13 cellular contexts compared by ENCODE assay signal in genomic region chr2:84858123-84858522, GRCh38. TPM values are rescaled to one million over a fixed set of nuclear protein-coding genes. Genes with fewer than 3 reads are reported as not detected.
A peak's percentile ranks its signal among the peaks of the same experiment; 100 is the strongest.
DNase-seq lines count a peak whose midpoint lies in the region; ATAC-seq and TF ChIP-seq lines count a peak whose summit lies in the region.
"Had no signal": no experiment of that assay in that cellular context is flagged by ENCODE, and none has a peak within 500 bp of the region (broad histone marks: within the 10 kb centered on the region; RNA-seq: fewer than 3 reads in every experiment).

No MANE protein-coding gene starts in this region.

- H3K36me3 ChIP-seq in A673 (ENCODE audit: insufficient read depth, low read length, poor library complexity, severe bottlenecking) (no peaks in the 10 kb centered on the region), Panc1 (ENCODE audit: control insufficient read depth, insufficient read depth, low read length) (no peaks in the 10 kb centered on the region)
- no peaks in the 10 kb centered on the region for H3K36me3 ChIP-seq in CD4-positive, alpha-beta memory T cell (ENCODE audit: insufficient read depth, low read length)

- in situ Hi-C loops in Panc1 (cut with HindIII; ENCODE audit: low pct_unique_long_range_greater_than_20kb, low sequenced_read_pairs) = no loop called here

- DNase-seq in A673 (ENCODE audit: low spot score) (no peak), Panc1 (ENCODE audit: low read depth, low spot score) (no peak), fibroblast of mammary gland (ENCODE audit: low read depth) (no peak), head of caudate nucleus (no peak), GM10266 (ENCODE audit: extremely low spot score) (no peak), NCI-H146 (lab: John Stamatoyannopoulos, UW) (no peak)
- no peak for DNase-seq in CD4-positive, alpha-beta memory T cell
- DNase-seq: GDM1; glutamatergic neuron; NCI-H1436 treated with DMSO at 0.1 percent for 48 hours; stimulated activated CD4-positive, alpha-beta T cell treated with anti-CD3 and anti-CD28 coated beads, Interleukin-15, amount 100 ng/mL, for 24 hours had no signal

- H3K36me3 Mint-ChIP-seq in CD4-positive, alpha-beta memory T cell = peaks cover 44 to 58% of the 10 kb centered on the region in 2 donors

- ATAC-seq in Panc1 (no peak), GM21717 (IDR thresholded peaks at IDR 0.05; ENCODE audit: unreplicated experiment) (no peak)

- H3K9me3 ChIP-seq in A673 (ENCODE audit: low read depth, low read length, poor library complexity, severe bottlenecking) (no peaks in the 10 kb centered on the region), Panc1 (ENCODE audit: control insufficient read depth, insufficient read depth, low read depth, low read length) (no peaks in the 10 kb centered on the region)
- H3K9me3 ChIP-seq in CD4-positive, alpha-beta memory T cell (ENCODE audit: control insufficient read depth in 1 of 2, low read length in 2 of 2) = peaks cover 0 to under 1% of the 10 kb centered on the region in 2 donors

- H3K4me1 ChIP-seq in A673 (ENCODE audit: insufficient read depth, low read length, poor library complexity, severe bottlenecking) = no peaks in the 10 kb centered on the region
- H3K4me1 ChIP-seq in CD4-positive, alpha-beta memory T cell (ENCODE audit: insufficient read depth, low read length) = peaks cover 97% of the 10 kb centered on the region
- H3K4me1 ChIP-seq in Panc1 (ENCODE audit: control insufficient read depth, insufficient read depth, low read length) = no peaks in the 10 kb centered on the region

- BruUV-seq in A673 (replicated peaks; lab: Mats Ljungman, UMichigan) (no TSS peak), Panc1 (replicated peaks; lab: Mats Ljungman, UMichigan) (no TSS peak)

- H3K9me3 Mint-ChIP-seq in CD4-positive, alpha-beta memory T cell = peaks cover 0 to 5% (median 3%) of the 10 kb centered on the region in 8 donors

- peaks cover 5% of the 10 kb centered on the region for H3K27me3 ChIP-seq in A673 (replicated peaks; ENCODE audit: insufficient read depth, low read depth, low read length, poor library complexity)
- no peaks in the 10 kb centered on the region for H3K27me3 ChIP-seq in CD4-positive, alpha-beta memory T cell (ENCODE audit: insufficient read depth, low read length)
- no peaks in the 10 kb centered on the region for H3K27me3 ChIP-seq in Panc1 (ENCODE audit: control insufficient read depth, insufficient read depth, low read length)

- POLR2A ChIA-PET in A673 (lab: Charles Lee; ENCODE audit: low non-redundant PET) (no interaction called here), Panc1 (lab: Charles Lee) (no interaction called here)
- POLR2A ChIA-PET in CD4-positive, alpha-beta memory T cell (lab: Charles Lee; ENCODE audit: partially characterized antibody) = interaction anchor here (1.1 to 11.5 kb wide), 11 partner anchors 9 to 341 kb away, joined by 3 to 132 read pairs (median 11); partner anchors contain the start of genes TMSB10 and TRABD2A

- intact Hi-C loops in A673 (cut with micrococcal nuclease; ENCODE audit: unreplicated experiment) = loop anchor here (5.0 kb wide), 1 partner anchor 361 kb away; no protein-coding TSS in a partner anchor
- intact Hi-C loops in CD4-positive, alpha-beta memory T cell (cut with micrococcal nuclease) = loop anchor here (5.0 kb wide), 1 partner anchor 171 kb away; no protein-coding TSS in a partner anchor
- intact Hi-C loops in Panc1 (cut with micrococcal nuclease; ENCODE audit: unreplicated experiment) = no loop called here
- intact Hi-C loops in head of caudate nucleus (cut with DNase I) = no loop called here

- CTCF ChIA-PET in A673 (lab: Charles Lee) = no interaction called here
- CTCF ChIA-PET in CD4-positive, alpha-beta memory T cell (lab: Charles Lee; ENCODE audit: partially characterized antibody) = interaction anchor here (0.9 to 5.2 kb wide), 26 partner anchors 9 to 365 kb away, joined by 3 to 46 read pairs (median 5); no protein-coding TSS in a partner anchor
- CTCF ChIA-PET in Panc1 (lab: Charles Lee) = no interaction called here

- no peak overlapping the region for H3K4me3 ChIP-seq in A673 (ENCODE audit: low read depth, low read length, poor library complexity, severe bottlenecking)
- no peak overlapping the region for H3K4me3 ChIP-seq in CD4-positive, alpha-beta memory T cell (ENCODE audit: low read length in 2 of 2)
- H3K4me3 ChIP-seq in Panc1 (ENCODE audit: low read depth in 2 of 2, low read length in 2 of 2) = no peak overlapping the region
- no peak overlapping the region for H3K4me3 ChIP-seq in fibroblast of mammary gland (ENCODE audit: control insufficient read depth, low read depth, low read length)

- peak overlapping the region; percentile 83 to 97 (median 96) for H3K27ac Mint-ChIP-seq in CD4-positive, alpha-beta memory T cell

- H3K27ac ChIP-seq in A673 (ENCODE audit: low read depth, low read length, poor library complexity, severe bottlenecking) = no peak overlapping the region
- H3K27ac ChIP-seq in CD4-positive, alpha-beta memory T cell (ENCODE audit: low read depth, low read length) = peak overlapping the region; percentile 53
- no peak overlapping the region for H3K27ac ChIP-seq in Panc1 (ENCODE audit: low read length)
- H3K27ac ChIP-seq: RWPE1 had no signal

- peaks cover 81 to 97% (median 89%) of the 10 kb centered on the region in 4 donors for H3K4me1 Mint-ChIP-seq in CD4-positive, alpha-beta memory T cell

- H3K27me3 Mint-ChIP-seq in CD4-positive, alpha-beta memory T cell = no peaks in the 10 kb centered on the region

- peak overlapping the region; percentile 13 to 89 (median 68) for H3K4me3 Mint-ChIP-seq in CD4-positive, alpha-beta memory T cell

- peak; percentile 48 for TF ChIP-seq CTCF in A673 (conservative IDR thresholded peaks at IDR 0.05; ENCODE audit: low read depth, low read length)
- TF ChIP-seq CTCF in Panc1 (IDR thresholded peaks at IDR 0.05) = peak; percentile 28; the same call in 1 of the 2 replicates
- peak; percentile 12 for TF ChIP-seq CTCF in fibroblast of mammary gland (conservative IDR thresholded peaks at IDR 0.05; ENCODE audit: control insufficient read depth, insufficient read depth, low read depth, low read length)
- no peak for TF ChIP-seq CTCF in GM10266 (IDR thresholded peaks at IDR 0.05; ENCODE audit: control insufficient read depth, insufficient read depth, low read depth, missing control alignments)

RNA-seq across cellular contexts. Expression of gene TRABD2A, which starts 22.8 kb away (rescaled TPM):
- total RNA-seq in A673 (2021) = 0.46 and 0.67 TPM in 2 replicates
- 10 to 100 TPM; 83.3 to 90.7 TPM for total RNA-seq in CD4-positive, alpha-beta memory T cell
- polyA plus RNA-seq in CD4-positive, alpha-beta memory T cell = 10 to 100 TPM; 67.1 to 81.2 TPM
- total RNA-seq in Panc1 (2021; ENCODE audit: unreplicated experiment) = 1.7 TPM
- 0.73 TPM for polyA plus RNA-seq in Panc1 (2012; ENCODE audit: insufficient read length)

RNA-seq across cellular contexts. Expression of gene TMSB10, which starts 47.3 kb away (rescaled TPM):
- total RNA-seq in A673 (2021) (2,146 and 2,488 TPM in 2 replicates), Panc1 (2021; ENCODE audit: unreplicated experiment) (1,916 TPM)
- 1,000 to 10,000 TPM; 1,218 to 1,245 TPM for total RNA-seq in CD4-positive, alpha-beta memory T cell
- 1,000 to 10,000 TPM; 5,559 to 6,561 TPM for polyA plus RNA-seq in CD4-positive, alpha-beta memory T cell
- 3,818 TPM for polyA plus RNA-seq in Panc1 (2012; ENCODE audit: insufficient read length)

Comparison
In these comparisons a context has a peak if more than half of its experiments do, and no peak if none do; other contexts are left out.
1. RNA of gene TRABD2A, which starts 22.8 kb away (total RNA-seq): 83.3 to 90.7 TPM in CD4-positive, alpha-beta memory T cell; 1.7 TPM in Panc1 (single experiment) and 0.46 to 0.67 TPM in A673; every median in the first group is over 10 times any median in the second.
2. intact Hi-C loops: an anchor here in A673 (5.0 kb wide) and CD4-positive, alpha-beta memory T cell (5.0 kb wide); none called in Panc1 and head of caudate nucleus.